In the genomic region with DNA sequence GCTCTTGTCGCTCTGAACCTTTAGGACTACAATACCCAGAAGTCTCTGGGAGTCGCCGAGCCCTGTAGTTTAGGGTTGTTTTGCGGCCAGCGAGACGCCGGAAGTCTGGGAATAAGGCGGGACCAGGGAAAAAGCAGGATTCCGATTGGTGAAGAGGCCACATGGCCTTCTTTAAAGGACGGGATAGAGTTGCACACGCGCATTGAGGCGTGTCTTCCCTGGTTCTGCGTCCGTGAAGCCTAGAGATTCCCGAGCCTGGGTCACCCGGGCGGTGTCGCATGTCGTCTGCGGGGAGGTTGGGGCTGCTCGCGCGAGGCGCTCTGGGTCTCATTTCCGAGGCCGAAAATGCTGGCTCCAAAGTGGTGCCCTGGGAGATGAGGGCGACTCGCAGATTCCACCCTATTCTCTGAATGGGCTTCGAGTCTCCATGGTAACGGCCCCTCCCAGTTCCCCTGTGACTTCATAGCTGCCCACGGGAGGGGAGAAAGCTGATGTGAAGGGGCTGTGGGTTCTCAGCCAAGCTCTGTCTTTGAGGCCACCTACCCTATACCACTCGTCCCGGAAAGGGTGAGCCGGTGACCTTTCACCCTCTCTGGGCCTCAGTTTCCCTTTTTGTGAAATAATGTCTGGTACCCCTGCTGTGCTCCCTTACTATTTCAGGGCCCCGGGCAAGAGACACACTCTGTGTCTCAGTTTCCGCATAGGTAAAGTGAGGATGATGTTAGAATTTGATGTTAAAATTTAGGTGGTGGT, we compare ENCODE assay signal across 8 cellular contexts. TPM values are rescaled to one million over a fixed set of nuclear protein-coding genes. Genes with fewer than 3 reads are reported as not detected.
DNase-seq lines count a peak whose midpoint lies in the region; ATAC-seq and TF ChIP-seq lines count a peak whose summit lies in the region.

No MANE protein-coding gene starts in this region.

- no peak overlapping the region for H2AK5ac ChIP-seq in mesenchymal stem cell (ENCODE audit: low read length, severe bottlenecking)

- peak overlapping the region; percentile 71 for H3K4me2 ChIP-seq in mesenchymal stem cell (ENCODE audit: low read length, poor library complexity, severe bottlenecking)

- peaks cover 16% of the 10 kb centered on the region for H3K79me1 ChIP-seq in mesenchymal stem cell (replicated peaks; ENCODE audit: low read length, poor library complexity, severe bottlenecking)

- H3K18ac ChIP-seq in mesenchymal stem cell (ENCODE audit: low read depth in 1 of 2, low read length in 2 of 2), result peak overlapping the region; percentile 63 to 99

- peaks cover 27% of the 10 kb centered on the region for H3K36me3 Mint-ChIP-seq in Caco-2 (ENCODE audit: insufficient read depth, unreplicated experiment)

- no peaks in the 10 kb centered on the region for H3K27me3 Mint-ChIP-seq in Caco-2 (ENCODE audit: insufficient read depth, unreplicated experiment)

- peak overlapping the region; percentile 95 for H2BK5ac ChIP-seq in mesenchymal stem cell (ENCODE audit: low read depth, low read length, poor library complexity, severe bottlenecking)

- H3K4me1 Mint-ChIP-seq in Caco-2 (ENCODE audit: low read depth, unreplicated experiment), result peaks cover 12% of the 10 kb centered on the region

- peak overlapping the region; percentile 43 for H4K91ac ChIP-seq in mesenchymal stem cell (ENCODE audit: low read length)

- H3K9me3 Mint-ChIP-seq in Caco-2 (ENCODE audit: unreplicated experiment), result no peaks in the 10 kb centered on the region

- H3K4me1 ChIP-seq in Caco-2 (peaks cover 9% of the 10 kb centered on the region; the same call in 1 of the 2 replicates), endocrine pancreas (ENCODE audit: control insufficient read depth, insufficient read depth, low read length) (no peaks in the 10 kb centered on the region), mesenchymal stem cell (ENCODE audit: control insufficient read depth, insufficient read depth, low read depth, low read length) (peaks cover 2% of the 10 kb centered on the region)

- H3K4me3 ChIP-seq in Caco-2 (ENCODE audit: low read depth, low read length), result peak overlapping the region; percentile 66
- H3K4me3 ChIP-seq in endocrine pancreas (ENCODE audit: control insufficient read depth, insufficient read depth, low read length), result peak overlapping the region; percentile 60
- H3K4me3 ChIP-seq in mesenchymal stem cell (ENCODE audit: insufficient read depth in 1 of 2, low read depth in 1 of 2, low read length in 2 of 2), result peak overlapping the region; percentile 79 to 96

- peak overlapping the region; percentile 86 for H3K4me3 Mint-ChIP-seq in Caco-2 (ENCODE audit: unreplicated experiment)

- POLR2A ChIA-PET in Caco-2 (lab: Charles Lee), result interaction anchor here (0.6 kb wide), 5 partner anchors 174 to 195 kb away, joined by 3 to 7 read pairs (median 3); no protein-coding TSS in a partner anchor

- peak overlapping the region; percentile 98 for H3K27ac Mint-ChIP-seq in Caco-2 (ENCODE audit: unreplicated experiment)

- H3K27me3 ChIP-seq in Caco-2 (replicated peaks; ENCODE audit: control insufficient read depth, insufficient read depth, low read length), result no peaks in the 10 kb centered on the region
- no peaks in the 10 kb centered on the region for H3K27me3 ChIP-seq in endocrine pancreas (ENCODE audit: control insufficient read depth, insufficient read depth, low read length)
- no peaks in the 10 kb centered on the region for H3K27me3 ChIP-seq in mesenchymal stem cell (ENCODE audit: control insufficient read depth in 1 of 2, insufficient read depth in 1 of 2, low read length in 2 of 2)

- no peak overlapping the region for H2BK120ac ChIP-seq in mesenchymal stem cell (ENCODE audit: low read depth, low read length)

- CTCF ChIA-PET in Caco-2 (lab: Charles Lee), result interaction anchor here (0.6 to 2.3 kb wide), 7 partner anchors 18 to 1924 kb away, joined by 3 to 18 read pairs (median 5); no protein-coding TSS in a partner anchor

- TSS peak; percentile 68 for BruUV-seq in Caco-2 (replicated peaks; lab: Mats Ljungman, UMichigan)

- peak overlapping the region; percentile 99 for H3K27ac ChIP-seq in mesenchymal stem cell (ENCODE audit: low read length, poor library complexity, severe bottlenecking)

- peak; percentile 96 to 98 for DNase-seq in Caco-2
- peak in 75 of 76 experiments; percentile 76 to 99 (median 96) for DNase-seq in HUDEP-2 (lab: John Stamatoyannopoulos, UW; ENCODE audit: unreplicated experiment in 76 of 76)
- DNase-seq in NOMO-1 treated with dmso at 0.1 percent for 144 hours (lab: John Stamatoyannopoulos, UW; ENCODE audit: unreplicated experiment), result peak; percentile 96
- peak; percentile 86 for DNase-seq in activated CD8-positive, alpha-beta memory T cell treated with anti-CD3 and anti-CD28 coated beads, Interleukin-2, amount 50 U/mL, for 1 hour (ENCODE audit: extremely low read depth)
- DNase-seq in mesenchymal stem cell, result peak; percentile 99
- DNase-seq in stimulated activated CD8-positive, alpha-beta memory T cell treated with anti-CD3 and anti-CD28 coated beads, Interleukin-12 subunit alpha, Interleukin-12 subunit beta, amount 100 ng/mL, for 24 hours (ENCODE audit: extremely low read depth), result peak; percentile 75

- no peak overlapping the region for H3K14ac ChIP-seq in mesenchymal stem cell (ENCODE audit: low read length in 2 of 2)

- H2BK15ac ChIP-seq in mesenchymal stem cell (ENCODE audit: low read depth, poor library complexity, severe bottlenecking), result peak overlapping the region; percentile 60

- peak overlapping the region; percentile 74 for H4K8ac ChIP-seq in mesenchymal stem cell (ENCODE audit: low read length)

- peak overlapping the region in 1 of 2 experiments; percentile 25 for H2BK12ac ChIP-seq in mesenchymal stem cell (ENCODE audit: low read length in 2 of 2)

- peak overlapping the region; percentile 40 to 70 for H3K4ac ChIP-seq in mesenchymal stem cell (ENCODE audit: low read depth in 1 of 2, low read length in 2 of 2)

- intact Hi-C loops in Caco-2 (cut with micrococcal nuclease; ENCODE audit: unreplicated experiment), result loop anchor here (2.0 kb wide), 1 partner anchor 194 kb away; a partner anchor contains a TSS

- H2AFZ ChIP-seq in mesenchymal stem cell (ENCODE audit: low read depth, low read length), result peak overlapping the region; percentile 94

- ATAC-seq in GM21390 (IDR thresholded peaks at IDR 0.05; ENCODE audit: unreplicated experiment), result peak; percentile 72

- no peaks in the 10 kb centered on the region for H3K9me3 ChIP-seq in Caco-2
- no peaks in the 10 kb centered on the region for H3K9me3 ChIP-seq in endocrine pancreas (ENCODE audit: control insufficient read depth, low read length)
- no peaks in the 10 kb centered on the region for H3K9me3 ChIP-seq in mesenchymal stem cell (ENCODE audit: control insufficient read depth, low read length)

- WGBS in mesenchymal stem cell, result 4% methylated on average over 33 of the region's 37 CpGs

- TF ChIP-seq CTCF in Caco-2 (IDR thresholded peaks at IDR 0.05; ENCODE audit: insufficient read depth in 1 of 2, low read depth in 1 of 2, low read length in 1 of 2, severe bottlenecking in 1 of 2, unreplicated experiment in 1 of 2), result no peak

- H3K9ac ChIP-seq in endocrine pancreas (ENCODE audit: control insufficient read depth, insufficient read depth, low read length), result peak overlapping the region; percentile 78
- peak overlapping the region; percentile 99 for H3K9ac ChIP-seq in mesenchymal stem cell (ENCODE audit: low read length)

- no peak overlapping the region for H3K23ac ChIP-seq in mesenchymal stem cell (ENCODE audit: low read length in 2 of 2)

- H3K36me3 ChIP-seq in Caco-2 (ENCODE audit: control insufficient read depth, insufficient read depth, low read length), result no peaks in the 10 kb centered on the region
- H3K36me3 ChIP-seq in endocrine pancreas (ENCODE audit: control insufficient read depth, insufficient read depth, low read length), result no peaks in the 10 kb centered on the region
- peaks cover 3 to 27% of the 10 kb centered on the region in 2 experiments for H3K36me3 ChIP-seq in mesenchymal stem cell (ENCODE audit: control insufficient read depth in 1 of 2, insufficient read depth in 2 of 2, low read depth in 1 of 2, low read length in 2 of 2)

RNA-seq across cellular contexts. Expression of a gene that starts 0.6 kb away (rescaled TPM):
- 10.9 and 11.3 TPM in 2 replicates for total RNA-seq in Caco-2 (2022)
- polyA plus RNA-seq in mesenchymal stem cell (2013, experiment 1 of 2), result 3.9 TPM
- polyA plus RNA-seq in mesenchymal stem cell (2013, experiment 2 of 2), result 4.0 TPM

RNA-seq across cellular contexts. Expression of a gene that starts 42.7 kb away (rescaled TPM):
- not detected in 2 replicates for total RNA-seq in Caco-2 (2022)
- not detected for polyA plus RNA-seq in mesenchymal stem cell (2013, experiment 1 of 2)
- polyA plus RNA-seq in mesenchymal stem cell (2013, experiment 2 of 2), result not detected

Comparison
In these comparisons a context has a peak if more than half of its experiments do, and no peak if none do; other contexts are left out.
1. Peak in every context shown above with its lines: DNase-seq, ATAC-seq, H3K4me3 ChIP-seq and H3K27ac ChIP-seq.